29 cellular contexts compared by ENCODE assay signal in the genomic region with DNA sequence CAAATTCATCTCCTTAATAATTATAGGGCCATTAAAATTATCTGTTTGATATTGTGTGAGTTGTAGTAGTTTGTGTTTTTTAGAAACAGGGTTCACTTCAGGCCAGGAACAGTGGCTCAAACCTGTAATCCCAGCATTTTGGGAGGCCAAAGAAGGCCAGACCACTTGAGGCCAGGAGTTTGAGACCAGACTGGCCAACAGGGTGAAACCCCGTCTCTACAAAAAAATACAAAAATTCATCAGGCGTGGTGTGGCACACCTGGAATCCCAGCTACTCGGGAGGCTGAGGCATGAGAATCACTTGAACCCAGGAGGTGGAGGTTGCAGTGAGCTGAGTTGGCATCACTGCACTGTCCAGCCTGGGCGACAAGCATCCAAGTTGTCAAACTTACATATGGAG.
"Had no signal": no experiment of that assay in that cellular context is flagged by ENCODE, and none has a peak within 500 bp of the region (broad histone marks: within the 10 kb centered on the region; RNA-seq: fewer than 3 reads in every experiment).

No MANE protein-coding gene starts in this region.

- H3K27me3 Mint-ChIP-seq: stimulated activated memory B cell treated with anti-CD40 and anti-IgM and Interleukin-4, amounts not matched to agents 10 μg/mL and 1 μg/mL and 100 μg/mL, for 72 hours; stimulated activated naive B cell treated with anti-CD40 and anti-IgM and Interleukin-4, amounts not matched to agents 10 μg/mL and 1 μg/mL and 100 μg/mL, for 72 hours; stimulated activated naive CD8-positive, alpha-beta T cell treated with anti-CD3 and anti-CD28 coated beads, Interleukin-15, amount 100 ng/mL, for 72 hours; stimulated activated naive CD8-positive, alpha-beta T cell treated with anti-CD3 and anti-CD28 coated beads, Interleukin-15, Interleukin-2, amounts not matched to agents 100 ng/mL and 50 ng/mL, for 24 hours; type B pancreatic cell had no signal

- FAIRE-seq: urothelium cell line had no signal

- H3K4me3 Mint-ChIP-seq: stimulated activated effector memory CD8-positive, alpha-beta T cell treated with anti-CD3 and anti-CD28 coated beads, Interleukin-12 subunit alpha, Interleukin-12 subunit beta, amount 100 ng/mL, for 72 hours; stimulated activated memory B cell treated with anti-CD40 and anti-IgM and Interleukin-4, amounts not matched to agents 10 μg/mL and 1 μg/mL and 100 μg/mL, for 72 hours; stimulated activated naive B cell treated with anti-CD40 and anti-IgM and Interleukin-4, amounts not matched to agents 10 μg/mL and 1 μg/mL and 100 μg/mL, for 72 hours; stimulated activated naive CD8-positive, alpha-beta T cell treated with anti-CD3 and anti-CD28 coated beads, Interleukin-15, amount 100 ng/mL, for 72 hours; stimulated activated naive CD8-positive, alpha-beta T cell treated with anti-CD3 and anti-CD28 coated beads, Interleukin-15, Interleukin-2, amounts not matched to agents 100 ng/mL and 50 ng/mL, for 24 hours; type B pancreatic cell had no signal

- ATAC-seq: stimulated activated effector memory CD8-positive, alpha-beta T cell treated with anti-CD3 and anti-CD28 coated beads, Interleukin-12 subunit alpha, Interleukin-12 subunit beta, amount 100 ng/mL, for 72 hours; stimulated activated memory B cell treated with anti-CD40 and anti-IgM and Interleukin-4, amounts not matched to agents 10 μg/mL and 1 μg/mL and 100 μg/mL, for 72 hours; stimulated activated naive B cell treated with anti-CD40 and anti-IgM and Interleukin-4, amounts not matched to agents 10 μg/mL and 1 μg/mL and 100 μg/mL, for 72 hours; stimulated activated naive CD8-positive, alpha-beta T cell treated with anti-CD3 and anti-CD28 coated beads, Interleukin-15, amount 100 ng/mL, for 72 hours; stimulated activated naive CD8-positive, alpha-beta T cell treated with anti-CD3 and anti-CD28 coated beads, Interleukin-15, Interleukin-2, amounts not matched to agents 100 U/mL and 50 U/mL, for 24 hours; upper lobe of right lung had no signal

- H3K9me3 ChIP-seq: stomach, suprapubic skin, testis, thoracic aorta, thyroid gland, tibial artery, tibial nerve, transverse colon, upper lobe of left lung, upper lobe of right lung, uterus, vagina had no signal

- H3K4me1 Mint-ChIP-seq: stimulated activated effector memory CD8-positive, alpha-beta T cell treated with anti-CD3 and anti-CD28 coated beads, Interleukin-12 subunit alpha, Interleukin-12 subunit beta, amount 100 ng/mL, for 72 hours; stimulated activated memory B cell treated with anti-CD40 and anti-IgM and Interleukin-4, amounts not matched to agents 10 μg/mL and 1 μg/mL and 100 μg/mL, for 72 hours; stimulated activated naive B cell treated with anti-CD40 and anti-IgM and Interleukin-4, amounts not matched to agents 10 μg/mL and 1 μg/mL and 100 μg/mL, for 72 hours; stimulated activated naive CD8-positive, alpha-beta T cell treated with anti-CD3 and anti-CD28 coated beads, Interleukin-15, amount 100 ng/mL, for 72 hours had no signal

- H3K36me3 ChIP-seq: uterus had no signal

- H3K4me3 ChIP-seq: stomach, suprapubic skin, testis, thoracic aorta, thyroid gland, tibial artery, tibial nerve, transverse colon, upper lobe of left lung, upper lobe of right lung, uterus, vagina had no signal

- H3K4me1 ChIP-seq: stomach, suprapubic skin, testis, thyroid gland, tibial artery, tibial nerve, transverse colon, upper lobe of left lung, upper lobe of right lung, uterus, vagina had no signal

- H3K27ac ChIP-seq: stomach, suprapubic skin, testis, thoracic aorta, thyroid gland, tibial artery, tibial nerve, transverse colon, upper lobe of left lung, upper lobe of right lung, uterus, vagina had no signal

- H3K27ac Mint-ChIP-seq: stimulated activated effector memory CD8-positive, alpha-beta T cell treated with anti-CD3 and anti-CD28 coated beads, Interleukin-12 subunit alpha, Interleukin-12 subunit beta, amount 100 ng/mL, for 72 hours; stimulated activated memory B cell treated with anti-CD40 and anti-IgM and Interleukin-4, amounts not matched to agents 10 μg/mL and 1 μg/mL and 100 μg/mL, for 72 hours; stimulated activated naive CD8-positive, alpha-beta T cell treated with anti-CD3 and anti-CD28 coated beads, Interleukin-15, amount 100 ng/mL, for 72 hours; type B pancreatic cell had no signal

- H3K9me3 Mint-ChIP-seq: stimulated activated effector memory CD8-positive, alpha-beta T cell treated with anti-CD3 and anti-CD28 coated beads, Interleukin-12 subunit alpha, Interleukin-12 subunit beta, amount 100 ng/mL, for 72 hours; stimulated activated memory B cell treated with anti-CD40 and anti-IgM and Interleukin-4, amounts not matched to agents 10 μg/mL and 1 μg/mL and 100 μg/mL, for 72 hours; stimulated activated naive B cell treated with anti-CD40 and anti-IgM and Interleukin-4, amounts not matched to agents 10 μg/mL and 1 μg/mL and 100 μg/mL, for 72 hours; stimulated activated naive CD8-positive, alpha-beta T cell treated with anti-CD3 and anti-CD28 coated beads, Interleukin-15, amount 100 ng/mL, for 72 hours; stimulated activated naive CD8-positive, alpha-beta T cell treated with anti-CD3 and anti-CD28 coated beads, Interleukin-15, Interleukin-2, amounts not matched to agents 100 ng/mL and 50 ng/mL, for 24 hours; type B pancreatic cell had no signal

- H3K27me3 ChIP-seq: stomach, suprapubic skin, testis, thyroid gland, tibial artery, tibial nerve, transverse colon, upper lobe of left lung, upper lobe of right lung, uterus, vagina had no signal

- DNase-seq: stimulated activated CD4-positive, alpha-beta T cell treated with anti-CD3 and anti-CD28 coated beads, Interleukin-2, amount 100 ng/mL, for 48 hours; stimulated activated CD4-positive, alpha-beta T cell treated with anti-CD3 and anti-CD28 coated beads, Interleukin-4, amount 100 ng/mL, for 1 hour; stimulated activated CD4-positive, alpha-beta T cell treated with anti-CD3 and anti-CD28 coated beads, Interleukin-4, amount 100 ng/mL, for 24 hours; stimulated activated CD4-positive, alpha-beta T cell treated with anti-CD3 and anti-CD28 coated beads, Interleukin-4, amount 100 ng/mL, for 4 hours; stimulated activated CD8-positive, alpha-beta memory T cell treated with anti-CD3 and anti-CD28 coated beads, Interleukin-4, amount 100 ng/mL, for 48 hours; stimulated activated naive B cell treated with anti-CD40 and anti-IgM and Interleukin-4, amounts not matched to agents 10 μg/mL and 1 μg/mL and 100 μg/mL, for 72 hours; stimulated activated naive CD4-positive, alpha-beta T cell; stimulated activated naive CD4-positive, alpha-beta T cell treated with Interleukin-2 at 50 U/mL for 16 hours; stimulated activated naive CD8-positive, alpha-beta T cell treated with anti-CD3 and anti-CD28 coated beads, Interleukin-15, amount 100 ng/mL, for 72 hours; stimulated activated naive CD8-positive, alpha-beta T cell treated with anti-CD3 and anti-CD28 coated beads, Interleukin-15, Interleukin-2, amounts not matched to agents 100 U/mL and 50 U/mL, for 24 hours; stomach; substantia nigra; testis; thyroid gland; tibial artery; transverse colon; trophoblast cell; upper lobe of left lung; upper lobe of right lung; uterus had no signal
